In the genomic region with DNA sequence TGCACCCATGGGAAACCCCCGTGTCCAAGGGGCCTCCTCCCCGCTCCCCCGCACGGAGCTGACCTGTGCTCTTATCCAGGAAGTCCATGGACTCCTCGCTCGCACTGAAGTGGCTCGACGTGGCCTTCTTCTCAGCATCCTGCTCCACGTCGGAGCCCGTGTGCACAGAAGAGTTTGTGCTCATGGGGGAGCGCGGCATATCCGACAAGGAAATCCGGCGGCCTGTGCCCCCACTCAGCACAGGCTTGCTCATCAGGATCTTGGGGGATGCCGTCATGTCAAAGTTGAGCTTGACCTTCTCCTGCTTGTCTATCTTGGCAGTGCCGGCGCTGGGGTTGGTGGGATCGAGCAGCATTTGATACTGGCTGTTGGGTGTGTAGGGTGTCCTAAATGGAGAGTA, we compare ENCODE assay signal across 1 cellular context.
TF ChIP-seq lines count a peak whose summit lies in the region.

No MANE protein-coding gene starts in this region.

TF ChIP-seq in K562, 482 proteins besides CTCF, POLR2A, EP300 and RAD21 (continued from another document):
- TF ChIP-seq, protein P1, sequence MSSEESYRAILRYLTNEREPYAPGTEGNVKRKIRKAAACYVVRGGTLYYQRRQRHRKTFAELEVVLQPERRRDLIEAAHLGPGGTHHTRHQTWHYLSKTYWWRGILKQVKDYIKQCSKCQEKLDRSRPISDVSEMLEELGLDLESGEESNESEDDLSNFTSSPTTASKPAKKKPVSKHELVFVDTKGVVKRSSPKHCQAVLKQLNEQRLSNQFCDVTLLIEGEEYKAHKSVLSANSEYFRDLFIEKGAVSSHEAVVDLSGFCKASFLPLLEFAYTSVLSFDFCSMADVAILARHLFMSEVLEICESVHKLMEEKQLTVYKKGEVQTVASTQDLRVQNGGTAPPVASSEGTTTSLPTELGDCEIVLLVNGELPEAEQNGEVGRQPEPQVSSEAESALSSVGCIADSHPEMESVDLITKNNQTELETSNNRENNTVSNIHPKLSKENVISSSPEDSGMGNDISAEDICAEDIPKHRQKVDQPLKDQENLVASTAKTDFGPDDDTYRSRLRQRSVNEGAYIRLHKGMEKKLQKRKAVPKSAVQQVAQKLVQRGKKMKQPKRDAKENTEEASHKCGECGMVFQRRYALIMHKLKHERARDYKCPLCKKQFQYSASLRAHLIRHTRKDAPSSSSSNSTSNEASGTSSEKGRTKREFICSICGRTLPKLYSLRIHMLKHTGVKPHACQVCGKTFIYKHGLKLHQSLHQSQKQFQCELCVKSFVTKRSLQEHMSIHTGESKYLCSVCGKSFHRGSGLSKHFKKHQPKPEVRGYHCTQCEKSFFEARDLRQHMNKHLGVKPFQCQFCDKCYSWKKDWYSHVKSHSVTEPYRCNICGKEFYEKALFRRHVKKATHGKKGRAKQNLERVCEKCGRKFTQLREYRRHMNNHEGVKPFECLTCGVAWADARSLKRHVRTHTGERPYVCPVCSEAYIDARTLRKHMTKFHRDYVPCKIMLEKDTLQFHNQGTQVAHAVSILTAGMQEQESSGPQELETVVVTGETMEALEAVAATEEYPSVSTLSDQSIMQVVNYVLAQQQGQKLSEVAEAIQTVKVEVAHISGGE (CRISPR knock-in tag; IDR thresholded peaks at IDR 0.05) = peak in 1 of 3 experiments; percentile 91; a peak in 2 of 6 replicates
- peak; percentile 17 for TF ChIP-seq SUPT5H (IDR thresholded peaks at IDR 0.05)
- peak; percentile 13 for TF ChIP-seq ARHGAP35 (IDR thresholded peaks at IDR 0.05; ENCODE audit: partially characterized antibody)
